In genomic region chr13:101626925-101627555, GRCh38 we compare ENCODE assay signal across 8 cellular contexts.
A peak's percentile ranks its signal among the peaks of the same experiment; 100 is the strongest.
DNase-seq lines count a peak whose midpoint lies in the region; ATAC-seq and TF ChIP-seq lines count a peak whose summit lies in the region.

No MANE protein-coding gene starts in this region.

- no peaks in the 10 kb centered on the region for H3K27me3 ChIP-seq in liver (ENCODE audit: control insufficient read depth in 4 of 4, insufficient read depth in 4 of 4, low read length in 3 of 4)

- peak overlapping the region; percentile 47 to 62 (median 58) for H3K4me3 ChIP-seq in liver (ENCODE audit: low read depth in 1 of 3, low read length in 3 of 3)
- H3K4me3 ChIP-seq in urinary bladder (ENCODE audit: low read depth, low read length) = peak overlapping the region; percentile 31

- H3K27ac Mint-ChIP-seq in activated T-cell treated with anti-CD3 and anti-CD28 coated beads, Interleukin-2, amount 50 U/mL, for 24 hours = peak overlapping the region; percentile 86

- TF ChIP-seq RAD21 in liver (IDR thresholded peaks at IDR 0.05) = no peak

- peaks cover 46% of the 10 kb centered on the region for H3K4me1 Mint-ChIP-seq in activated T-cell treated with anti-CD3 and anti-CD28 coated beads, Interleukin-2, amount 50 U/mL, for 24 hours (ENCODE audit: low read depth)

- H3K9me3 ChIP-seq in liver (ENCODE audit: control insufficient read depth in 4 of 4, low read length in 3 of 4) = no peaks in the 10 kb centered on the region

- ATAC-seq in GM19438 (IDR thresholded peaks at IDR 0.05; ENCODE audit: low read depth, unreplicated experiment) (peak; percentile 93), HG03457 (IDR thresholded peaks at IDR 0.05; ENCODE audit: unreplicated experiment) (peak; percentile 88)

- DNase-seq in Daoy (ENCODE audit: low read depth) (peak; percentile 10), activated gamma-delta T cell treated with Interleukin-2 at 50 U/mL for 16 hours (no peak), NCI-H1417 treated with DMSO at 0.1 percent for 48 hours (lab: John Stamatoyannopoulos, UW) (no peak)
- peak; percentile 35 for DNase-seq in activated T-cell treated with anti-CD3 and anti-CD28 coated beads, Interleukin-2, amount 50 U/mL, for 24 hours

- peak overlapping the region; percentile 80 to 93 for H3K9ac ChIP-seq in liver (ENCODE audit: low read depth in 1 of 2, low read length in 2 of 2)

- H3K27ac ChIP-seq in liver (ENCODE audit: low read depth in 1 of 2, low read length in 2 of 2) (peak overlapping the region; percentile 59 to 70), urinary bladder (ENCODE audit: low read depth) (peak overlapping the region; percentile 50)

- 26% methylated on average over 4 of the region's 4 CpGs for WGBS in liver
- 41% methylated on average over 4 of the region's 4 CpGs for WGBS in urinary bladder

- TF ChIP-seq CTCF in liver (IDR thresholded peaks at IDR 0.05; ENCODE audit: low read depth, low read length, missing input control) = no peak

- no peaks in the 10 kb centered on the region for H3K9me3 Mint-ChIP-seq in activated T-cell treated with anti-CD3 and anti-CD28 coated beads, Interleukin-2, amount 50 U/mL, for 24 hours

- H3K36me3 ChIP-seq in liver (ENCODE audit: control insufficient read depth in 4 of 4, insufficient read depth in 3 of 4, low read depth in 1 of 4, low read length in 3 of 4) = no peaks in the 10 kb centered on the region
- no peaks in the 10 kb centered on the region for H3K36me3 ChIP-seq in urinary bladder (ENCODE audit: insufficient read depth)

- no peaks in the 10 kb centered on the region for H3K36me3 Mint-ChIP-seq in activated T-cell treated with anti-CD3 and anti-CD28 coated beads, Interleukin-2, amount 50 U/mL, for 24 hours (ENCODE audit: low read depth)

- H3K4me3 Mint-ChIP-seq in activated T-cell treated with anti-CD3 and anti-CD28 coated beads, Interleukin-2, amount 50 U/mL, for 24 hours = peak overlapping the region; percentile 28

- peaks cover 5% of the 10 kb centered on the region for H3K27me3 Mint-ChIP-seq in activated T-cell treated with anti-CD3 and anti-CD28 coated beads, Interleukin-2, amount 50 U/mL, for 24 hours

- H3K4me1 ChIP-seq in liver (ENCODE audit: control insufficient read depth in 4 of 4, insufficient read depth in 4 of 4, low read length in 3 of 4) = peaks cover 0 to 29% (median 5%) of the 10 kb centered on the region in 4 donors
- peaks cover 2% of the 10 kb centered on the region for H3K4me1 ChIP-seq in urinary bladder (ENCODE audit: insufficient read depth)

TF ChIP-seq in liver, 16 proteins besides CTCF, POLR2A, EP300 and RAD21:
- TF ChIP-seq TAF1 (conservative IDR thresholded peaks at IDR 0.05) (no peak), YY1 (IDR thresholded peaks at IDR 0.05) (peak; percentile 43), FOXA1 (IDR thresholded peaks at IDR 0.05) (no peak), ZBTB33 (IDR thresholded peaks at IDR 0.05) (no peak)

Comparison
In these comparisons a context has a peak if more than half of its experiments do, and no peak if none do; other contexts are left out.
1. DNase-seq: peak in Daoy (single experiment) and activated T-cell treated with anti-CD3 and anti-CD28 coated beads, Interleukin-2, amount 50 U/mL, for 24 hours (single experiment); none in activated gamma-delta T cell treated with Interleukin-2 at 50 U/mL for 16 hours (single experiment) and NCI-H1417 treated with DMSO at 0.1 percent for 48 hours (single experiment).